In genomic region chr9:104767507-104767906, GRCh38 we compare ENCODE assay signal across 28 cellular contexts.
"Had no signal": no experiment of that assay in that cellular context is flagged by ENCODE, and none has a peak within 500 bp of the region (broad histone marks: within the 10 kb centered on the region; RNA-seq: fewer than 3 reads in every experiment).

No MANE protein-coding gene starts in this region.

- H3K4me3 Mint-ChIP-seq: dendritic cell treated with granulocyte-macrophage colony-stimulating factor and Interleukin-4, amounts not matched to agents 40 ng/mL and 50 ng/mL, for 4 days; effector memory CD8-positive, alpha-beta T cell; endodermal cell; mesothelial cell of epicardium had no signal

- H3K27me3 ChIP-seq: colonic mucosa, esophagus squamous epithelium, gastrocnemius medialis, heart right ventricle, left lung had no signal

- H3K9me3 Mint-ChIP-seq: dendritic cell treated with granulocyte-macrophage colony-stimulating factor and Interleukin-4, amounts not matched to agents 40 ng/mL and 50 ng/mL, for 4 days; effector memory CD8-positive, alpha-beta T cell; mesothelial cell of epicardium had no signal

- H3K27ac ChIP-seq: colonic mucosa, epithelial cell of prostate, esophagus squamous epithelium, heart right ventricle, left lung, lower lobe of right lung had no signal

- FAIRE-seq: endometrium, islet of Langerhans, keratinocyte had no signal

- H3K9me3 ChIP-seq: colonic mucosa, esophagus squamous epithelium, gastrocnemius medialis, heart right ventricle, left lung, lower lobe of right lung, mucosa of descending colon had no signal

- H3K27ac Mint-ChIP-seq: dendritic cell treated with granulocyte-macrophage colony-stimulating factor and Interleukin-4, amounts not matched to agents 40 ng/mL and 50 ng/mL, for 4 days; effector memory CD8-positive, alpha-beta T cell; endodermal cell; mesothelial cell of epicardium had no signal

- H3K36me3 ChIP-seq: colonic mucosa, esophagus squamous epithelium, gastrocnemius medialis, left lung, lower lobe of right lung had no signal

- H3K4me1 Mint-ChIP-seq: endodermal cell had no signal

- H3K36me3 Mint-ChIP-seq: naive B cell had no signal

- DNase-seq: colonic mucosa; cortex of kidney; effector CD8-positive, alpha-beta T cell; effector memory CD8-positive, alpha-beta T cell; endodermal cell; erythroblast; esophagus squamous epithelium; foreskin fibroblast; foreskin melanocyte; gastrocnemius medialis; glutamatergic neuron; head of caudate nucleus; heart right ventricle; hippocampal formation; left cardiac atrium; left lung; left ventricle myocardium superior; lower lobe of right lung; mesenchymal stem cell; mucosa of descending colon; naive B cell had no signal

- H3K4me3 ChIP-seq: colonic mucosa, esophagus squamous epithelium, gastrocnemius medialis, heart right ventricle, left lung, lower lobe of right lung, mucosa of descending colon had no signal

- H3K27me3 Mint-ChIP-seq: naive B cell had no signal

- ATAC-seq: effector memory CD8-positive, alpha-beta T cell; esophagus mucosa; gastrocnemius medialis; heart right ventricle; left cardiac atrium; left lung; left ventricle myocardium superior; lower lobe of right lung; mucosa of descending colon had no signal
